Comparison of ENCODE assay signal across 21 cellular contexts in the genomic region with DNA sequence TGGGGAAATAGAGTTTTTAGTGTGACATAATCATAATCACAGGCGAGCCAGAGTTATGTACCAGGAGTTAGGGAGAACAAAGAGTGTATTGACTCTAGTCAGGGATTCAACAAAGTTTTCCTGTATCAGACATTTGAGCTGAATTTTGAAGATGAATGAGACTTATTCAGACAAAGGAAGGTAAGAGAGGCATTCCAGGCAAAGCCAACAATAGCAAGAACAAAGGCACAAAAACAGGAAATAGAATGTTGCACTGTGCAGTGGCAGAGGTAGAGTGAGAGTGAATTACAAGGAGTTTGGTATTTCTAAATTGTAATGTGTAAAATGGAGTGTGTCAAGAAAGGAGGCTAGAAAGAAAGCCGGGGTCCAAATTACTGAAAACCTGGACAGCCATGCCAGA.
"Had no signal": no experiment of that assay in that cellular context is flagged by ENCODE, and none has a peak within 500 bp of the region (broad histone marks: within the 10 kb centered on the region; RNA-seq: fewer than 3 reads in every experiment).

No MANE protein-coding gene starts in this region.

- H3K4me3 ChIP-seq: dorsolateral prefrontal cortex, gastrocnemius medialis, lung, pancreas, smooth muscle cell, suprapubic skin, transverse colon, upper lobe of right lung, uterus had no signal

- H3K27me3 Mint-ChIP-seq: memory B cell, progenitor cell of endocrine pancreas had no signal

- DNase-seq: dorsolateral prefrontal cortex; effector CD4-positive, alpha-beta T cell; gastrocnemius medialis; head of caudate nucleus; kidney; natural killer cell; pancreas; stimulated activated CD4-positive, alpha-beta T cell treated with anti-CD3 and anti-CD28 coated beads, Interleukin-12 subunit alpha, Interleukin-12 subunit beta, amount 100 ng/mL, for 4 hours; stimulated activated CD4-positive, alpha-beta T cell treated with anti-CD3 and anti-CD28 coated beads, Interleukin-1b, Interleukin-23, amount 100 ng/mL, for 48 hours; stimulated activated CD4-positive, alpha-beta T cell treated with anti-CD3 and anti-CD28 coated beads, Interleukin-4, amount 100 ng/mL, for 1 hour; stimulated activated CD8-positive, alpha-beta memory T cell treated with anti-CD3 and anti-CD28 coated beads, Interleukin-4, amount 100 ng/mL, for 48 hours; stimulated activated naive CD4-positive, alpha-beta T cell; stimulated activated naive CD8-positive, alpha-beta T cell treated with anti-CD3 and anti-CD28 coated beads, Interleukin-15, amount 100 ng/mL, for 72 hours; transverse colon; upper lobe of right lung; uterus had no signal

- H3K27me3 ChIP-seq: dorsolateral prefrontal cortex, gastrocnemius medialis, pancreas, suprapubic skin, transverse colon, upper lobe of right lung, uterus had no signal

- H3K4me1 Mint-ChIP-seq: memory B cell; natural killer cell; stimulated activated naive CD8-positive, alpha-beta T cell treated with anti-CD3 and anti-CD28 coated beads, Interleukin-15, amount 100 ng/mL, for 72 hours had no signal

- H3K4me3 Mint-ChIP-seq: memory B cell; natural killer cell; stimulated activated naive CD8-positive, alpha-beta T cell treated with anti-CD3 and anti-CD28 coated beads, Interleukin-15, amount 100 ng/mL, for 72 hours had no signal

- H3K36me3 ChIP-seq: gastrocnemius medialis, pancreas, suprapubic skin, transverse colon, upper lobe of right lung, uterus had no signal

- H3K36me3 Mint-ChIP-seq: memory B cell, natural killer cell had no signal

- H3K4me1 ChIP-seq: gastrocnemius medialis, pancreas, suprapubic skin, transverse colon, upper lobe of right lung, uterus had no signal

- H3K9me3 Mint-ChIP-seq: natural killer cell had no signal

- H3K27ac Mint-ChIP-seq: memory B cell; natural killer cell; progenitor cell of endocrine pancreas; stimulated activated naive CD8-positive, alpha-beta T cell treated with anti-CD3 and anti-CD28 coated beads, Interleukin-15, amount 100 ng/mL, for 72 hours had no signal

- H3K27ac ChIP-seq: dorsolateral prefrontal cortex, gastrocnemius medialis, pancreas, suprapubic skin, transverse colon, upper lobe of right lung, uterus had no signal

- H3K9me3 ChIP-seq: gastrocnemius medialis, pancreas, suprapubic skin, transverse colon, upper lobe of right lung, uterus had no signal
